Comparison of ENCODE assay signal across 8 cellular contexts in genomic region chr16:4766875-4767628, GRCh38. TPM values are rescaled to one million over a fixed set of nuclear protein-coding genes. Genes with fewer than 3 reads are reported as not detected.
DNase-seq lines count a peak whose midpoint lies in the region; ATAC-seq, FAIRE-seq and TF ChIP-seq lines count a peak whose summit lies in the region.

ZNF500 (minus strand) TSS chr16:4767162; CDS start chr16:4765978, 1,184 bp downstream.

- no peak for TF ChIP-seq EP300 in H1 (IDR thresholded peaks at IDR 0.05; ENCODE audit: borderline replicate concordance in 1 of 2, low read depth in 2 of 2, low read length in 2 of 2)

- POLR2A ChIA-PET in Caco-2 (lab: Charles Lee): no interaction called here
- POLR2A ChIA-PET in H1 (lab: Charles Lee; ENCODE audit: partially characterized antibody): interaction anchor here (0.7 to 2.0 kb wide), 11 partner anchors 11 to 176 kb away, joined by 3 to 8 read pairs (median 3); partner anchors contain the start of genes ANKS3, DNAAF8, NUDT16L1 and UBALD1

- peak within 1 kb of the TSS; percentile 71 for H3K27ac Mint-ChIP-seq in Caco-2 (ENCODE audit: unreplicated experiment)
- H3K27ac Mint-ChIP-seq in memory B cell: peak within 1 kb of the TSS; percentile 88

- peak within 1 kb of the TSS; percentile 72; the same call in 1 of the 2 replicates for H3K27ac ChIP-seq in H1 (ENCODE audit: low read depth, low read length)

- H3K79me2 ChIP-seq in H1 (ENCODE audit: control insufficient read depth in 1 of 2, insufficient read depth in 2 of 2, low read length in 2 of 2): peaks cover 0 to 15% of the 10 kb centered on the region in 2 experiments; a peak in 2 of 4 replicates

- H3K27me3 ChIP-seq in Caco-2 (replicated peaks; ENCODE audit: control insufficient read depth, insufficient read depth, low read length) (no peaks in the 10 kb centered on the region), H1 (replicated peaks in 1 of 4; ENCODE audit: control insufficient read depth in 3 of 4, extremely low read depth in 1 of 4, insufficient read depth in 3 of 4, low read length in 3 of 4) (no peaks in the 10 kb centered on the region)

- peaks cover 13% of the 10 kb centered on the region for H3K23me2 ChIP-seq in H1 (ENCODE audit: low read depth, low read length)

- H3K36me3 ChIP-seq in Caco-2 (ENCODE audit: control insufficient read depth, insufficient read depth, low read length) (0 out of 2 replicates have a peak, but pooled peaks cover 2% of the 10 kb centered on the region), H1 (ENCODE audit: control insufficient read depth in 2 of 4, insufficient read depth in 4 of 4, low read length in 3 of 4) (peaks cover 3 to 5% (median 4%) of the 10 kb centered on the region in 4 experiments; a peak in 6 of 8 replicates)

- H2BK20ac ChIP-seq in H1 (ENCODE audit: low read length): no peak within 1 kb of the TSS

- intact Hi-C loops in Caco-2 (cut with micrococcal nuclease; ENCODE audit: unreplicated experiment): loop anchor here (2.0 kb wide), 1 partner anchor 74 kb away; the partner anchor contains the start of gene NUDT16L1

- H3K4me3 ChIP-seq in Caco-2 (ENCODE audit: low read depth, low read length) (peak within 1 kb of the TSS; percentile 77), H1 (ENCODE audit: extremely low read depth in 1 of 4, insufficient read depth in 2 of 4, low read depth in 3 of 4, low read length in 4 of 4) (peak within 1 kb of the TSS; percentile 75 to 99 (median 86))

- H2AFZ ChIP-seq in H1 (ENCODE audit: low read length): no peak within 1 kb of the TSS

- H3K36me3 Mint-ChIP-seq in Caco-2 (ENCODE audit: insufficient read depth, unreplicated experiment) (peaks cover 24% of the 10 kb centered on the region), memory B cell (peaks cover 3% of the 10 kb centered on the region)

- peak within 1 kb of the TSS; percentile 59 for H3K56ac ChIP-seq in H1 (replicated peaks; ENCODE audit: insufficient read length, low read depth, low read length)

- H2BK15ac ChIP-seq in H1 (ENCODE audit: low read length): no peak within 1 kb of the TSS

- TF ChIP-seq CTCF in Caco-2 (IDR thresholded peaks at IDR 0.05; ENCODE audit: insufficient read depth in 1 of 2, low read depth in 1 of 2, low read length in 1 of 2, severe bottlenecking in 1 of 2, unreplicated experiment in 1 of 2): no peak
- no peak for TF ChIP-seq CTCF in H1 (IDR thresholded peaks at IDR 0.05; ENCODE audit: control extremely low read depth in 1 of 3, insufficient read depth in 1 of 3, low read depth in 1 of 3, low read length in 3 of 3)

- peak within 1 kb of the TSS; percentile 51 for H4K5ac ChIP-seq in H1 (ENCODE audit: insufficient read length, low read depth, low read length)

- H3K14ac ChIP-seq in H1 (ENCODE audit: insufficient read length): no peak within 1 kb of the TSS

- H3K4me3 Mint-ChIP-seq in Caco-2 (ENCODE audit: unreplicated experiment): peak within 1 kb of the TSS; percentile 77
- peak within 1 kb of the TSS; percentile 94 for H3K4me3 Mint-ChIP-seq in memory B cell

- H4K20me1 ChIP-seq in H1 (replicated peaks in 1 of 2; ENCODE audit: control insufficient read depth in 1 of 2, insufficient read depth in 2 of 2, low read length in 2 of 2): peaks cover 2 to 7% of the 10 kb centered on the region in 2 experiments

- DNase-seq in Caco-2 (peak; percentile 97 to 98), HTR-8/SVneo (ENCODE audit: insufficient read length, low spot score) (peak; percentile 98), NOMO-1 treated with DMSO at 0.1 percent for 48 hours (lab: John Stamatoyannopoulos, UW; ENCODE audit: unreplicated experiment) (peak; percentile 85), H1 (ENCODE audit: low read depth in 1 of 2, low spot score in 2 of 2) (peak; percentile 91 to 100), memory B cell (ENCODE audit: low spot score in 2 of 2) (peak; percentile 93 to 97)
- peak; percentile 93 to 97 for DNase-seq in activated CD8-positive, alpha-beta memory T cell treated with anti-CD3 and anti-CD28 coated beads for 4 hours (ENCODE audit: low read depth in 2 of 2)
- DNase-seq in stimulated activated CD8-positive, alpha-beta memory T cell treated with anti-CD3 and anti-CD28 coated beads, Interleukin-12 subunit alpha, Interleukin-12 subunit beta, amount 100 ng/mL, for 1 hour (ENCODE audit: low read depth): peak; percentile 92

- peak within 1 kb of the TSS; percentile 91; the same call in 1 of the 2 replicates for H4K8ac ChIP-seq in H1 (ENCODE audit: extremely low read depth, insufficient read depth, low read length)

- peak within 1 kb of the TSS; percentile 62 to 90 (median 81) for H3K9ac ChIP-seq in H1 (replicated peaks in 1 of 4; ENCODE audit: extremely low read depth in 1 of 4, low read depth in 3 of 4, low read length in 3 of 4)

- H2BK120ac ChIP-seq in H1 (replicated peaks; ENCODE audit: low read depth, low read length): no peak within 1 kb of the TSS

- peak within 1 kb of the TSS; percentile 68 to 85 for H3K4me2 ChIP-seq in H1 (ENCODE audit: insufficient read depth in 1 of 2, low read depth in 2 of 2, low read length in 2 of 2)

- ATAC-seq in GM21381 (IDR thresholded peaks at IDR 0.05; ENCODE audit: unreplicated experiment) (peak; percentile 83), memory B cell (ENCODE audit: low read depth) (peak; percentile 94)

- no peak within 1 kb of the TSS for H3K18ac ChIP-seq in H1 (ENCODE audit: extremely low read depth, low read length)

- peak within 1 kb of the TSS; percentile 68; the same call in 1 of the 2 replicates for H2BK5ac ChIP-seq in H1 (ENCODE audit: low read depth, low read length)

- H3K9me3 Mint-ChIP-seq in Caco-2 (ENCODE audit: unreplicated experiment): no peaks in the 10 kb centered on the region
- no peaks in the 10 kb centered on the region for H3K9me3 Mint-ChIP-seq in memory B cell

- peaks cover 5% of the 10 kb centered on the region; the same call in 1 of the 2 replicates for H3K79me1 ChIP-seq in H1 (ENCODE audit: low read depth, low read length)

- H3K23ac ChIP-seq in H1 (ENCODE audit: insufficient read length): no peak within 1 kb of the TSS

- H2BK12ac ChIP-seq in H1 (ENCODE audit: low read depth, low read length): peak within 1 kb of the TSS; percentile 75; the same call in 1 of the 2 replicates

- no peak within 1 kb of the TSS for H4K91ac ChIP-seq in H1 (replicated peaks; ENCODE audit: insufficient read length, low read length)

- no peaks in the 10 kb centered on the region for H3K9me3 ChIP-seq in Caco-2
- no peaks in the 10 kb centered on the region for H3K9me3 ChIP-seq in H1 (ENCODE audit: insufficient read depth in 2 of 2, low read depth in 1 of 2, low read length in 1 of 2)

- no TSS peak for BruUV-seq in Caco-2 (replicated peaks; lab: Mats Ljungman, UMichigan)

- CTCF ChIA-PET in Caco-2 (lab: Charles Lee) (interaction anchor here (1.2 kb wide), 1 partner anchor 48 kb away, joined by 4 read pairs; no protein-coding TSS in a partner anchor), H1 (lab: Charles Lee; ENCODE audit: partially characterized antibody) (interaction anchor here (0.7 to 1.2 kb wide), 2 partner anchors 32 to 408 kb away, joined by 3 read pairs; no protein-coding TSS in a partner anchor)

- H2AK5ac ChIP-seq in H1 (ENCODE audit: low read depth, low read length): no peak within 1 kb of the TSS

- H3K4me1 Mint-ChIP-seq in Caco-2 (ENCODE audit: low read depth, unreplicated experiment): peaks cover 10% of the 10 kb centered on the region
- peaks cover 28% of the 10 kb centered on the region for H3K4me1 Mint-ChIP-seq in memory B cell

- peaks cover 10% of the 10 kb centered on the region; the same call in 1 of the 2 replicates for H3K4me1 ChIP-seq in Caco-2
- peaks cover 0 to 3% (median 1%) of the 10 kb centered on the region in 4 experiments; a peak in 2 of 7 replicates for H3K4me1 ChIP-seq in H1 (replicated peaks in 1 of 4; ENCODE audit: control insufficient read depth in 3 of 4, insufficient read depth in 4 of 4, low read length in 3 of 4)

- peak in 1 of 2 experiments; percentile 72; a peak in 1 of 3 replicates for TF ChIP-seq POLR2A in H1 (IDR thresholded peaks at IDR 0.05; ENCODE audit: control extremely low read depth in 1 of 2, low read depth in 2 of 2, low read length in 2 of 2)

- 7% methylated on average over 60 of the region's 72 CpGs; no CpG with 5 or more reads in 1 of the 2 experiments for WGBS in H1 (ENCODE audit: extremely low coverage in 1 of 2, insufficient coverage in 1 of 2, insufficient read length in 1 of 2, insufficient replicate concordance in 2 of 2, low coverage in 1 of 2, low lambda C conversion rate in 2 of 2, missing lambda C conversion rate in 1 of 2), 2 experiments

- H3K27me3 Mint-ChIP-seq in Caco-2 (ENCODE audit: insufficient read depth, unreplicated experiment): no peaks in the 10 kb centered on the region
- H3K27me3 Mint-ChIP-seq in memory B cell: no peaks in the 10 kb centered on the region

- TF ChIP-seq RAD21 in H1 (IDR thresholded peaks at IDR 0.05 in 1 of 2, conservative IDR thresholded peaks at IDR 0.05 in 1 of 2; ENCODE audit: low read depth in 2 of 2, low read length in 2 of 2): no peak

- FAIRE-seq in HTR-8/SVneo (lab: Jason Lieb, UNC) (peak; percentile 99), H1 (lab: Jason Lieb, UNC) (peak; percentile 81)

- H3K4ac ChIP-seq in H1 (replicated peaks; ENCODE audit: insufficient read length, low read depth, low read length): no peak within 1 kb of the TSS

TF ChIP-seq in H1, 55 proteins besides CTCF, POLR2A, EP300 and RAD21 (continues in another document):
- no peak for TF ChIP-seq SP2 (IDR thresholded peaks at IDR 0.05; ENCODE audit: low read length)
- TF ChIP-seq CEBPB (IDR thresholded peaks at IDR 0.05; ENCODE audit: low read depth, low read length): no peak
- no peak for TF ChIP-seq SRF (IDR thresholded peaks at IDR 0.05; ENCODE audit: low read depth, low read length)
- TF ChIP-seq NANOG (IDR thresholded peaks at IDR 0.05; ENCODE audit: insufficient read depth, low read depth, low read length, poor library complexity, severe bottlenecking): no peak
- TF ChIP-seq TCF12 (IDR thresholded peaks at IDR 0.05; ENCODE audit: low read depth, low read length): no peak
- no peak for TF ChIP-seq MAFK (IDR thresholded peaks at IDR 0.05; ENCODE audit: low read depth, low read length)
- peak; percentile 52; the same call in 1 of the 2 replicates for TF ChIP-seq EGR1 (IDR thresholded peaks at IDR 0.05; ENCODE audit: borderline replicate concordance, low read depth, low read length)
- peak; percentile 95 for TF ChIP-seq SP1 (IDR thresholded peaks at IDR 0.05; ENCODE audit: low read depth, low read length)
- peak; percentile 64 for TF ChIP-seq CHD2 (IDR thresholded peaks at IDR 0.05; ENCODE audit: low read length)
- TF ChIP-seq JUN (IDR thresholded peaks at IDR 0.05; ENCODE audit: low read depth, low read length): no peak

RNA-seq across cellular contexts. Expression of gene ZNF500, which starts in this region (rescaled TPM):
- 12.9 and 13.3 TPM in 2 replicates for total RNA-seq in Caco-2 (2022)
- 10.4 and 13.4 TPM in 2 replicates for total RNA-seq in H1 (2021; fragmentation: NEBNext Ultra II Directional; extraction: Animal tissue kit (Norgen Biotek cat#: 25700))
- polyA plus RNA-seq in H1 (2011; rRNA removed): 10.3 and 11.8 TPM in 2 replicates
- polyA plus RNA-seq in H1 (2011; cell fraction: cytosol; rRNA removed): 9.9 TPM
- 12.8 TPM for polyA plus RNA-seq in H1 (2011; cell fraction: nucleus; rRNA removed)
- 4.6 to 9.2 TPM (median 7.7 TPM) in 4 replicates for polyA plus RNA-seq in H1 (2012, experiment 1 of 2)
- polyA plus RNA-seq in H1 (2012, experiment 2 of 2): 7.0 TPM
- 5.9 TPM for polyA plus RNA-seq in H1 (2013, experiment 1 of 2)
- polyA plus RNA-seq in H1 (2013, experiment 2 of 2): 5.5 TPM
- 8.3 and 9.7 TPM in 2 replicates for polyA minus RNA-seq in H1 (2011; rRNA and poly(A)+ RNA removed)
- 8.7 TPM for polyA minus RNA-seq in H1 (2011; cell fraction: cytosol; rRNA and poly(A)+ RNA removed)
- 12.6 TPM for polyA minus RNA-seq in H1 (2011; cell fraction: nucleus; rRNA and poly(A)+ RNA removed)

Comparison
In these comparisons a context has a peak if more than half of its experiments do, and no peak if none do; other contexts are left out.
1. Peak in every context shown above with its lines: DNase-seq, ATAC-seq, H3K4me3 ChIP-seq and H3K27ac ChIP-seq.